In the genomic region with DNA sequence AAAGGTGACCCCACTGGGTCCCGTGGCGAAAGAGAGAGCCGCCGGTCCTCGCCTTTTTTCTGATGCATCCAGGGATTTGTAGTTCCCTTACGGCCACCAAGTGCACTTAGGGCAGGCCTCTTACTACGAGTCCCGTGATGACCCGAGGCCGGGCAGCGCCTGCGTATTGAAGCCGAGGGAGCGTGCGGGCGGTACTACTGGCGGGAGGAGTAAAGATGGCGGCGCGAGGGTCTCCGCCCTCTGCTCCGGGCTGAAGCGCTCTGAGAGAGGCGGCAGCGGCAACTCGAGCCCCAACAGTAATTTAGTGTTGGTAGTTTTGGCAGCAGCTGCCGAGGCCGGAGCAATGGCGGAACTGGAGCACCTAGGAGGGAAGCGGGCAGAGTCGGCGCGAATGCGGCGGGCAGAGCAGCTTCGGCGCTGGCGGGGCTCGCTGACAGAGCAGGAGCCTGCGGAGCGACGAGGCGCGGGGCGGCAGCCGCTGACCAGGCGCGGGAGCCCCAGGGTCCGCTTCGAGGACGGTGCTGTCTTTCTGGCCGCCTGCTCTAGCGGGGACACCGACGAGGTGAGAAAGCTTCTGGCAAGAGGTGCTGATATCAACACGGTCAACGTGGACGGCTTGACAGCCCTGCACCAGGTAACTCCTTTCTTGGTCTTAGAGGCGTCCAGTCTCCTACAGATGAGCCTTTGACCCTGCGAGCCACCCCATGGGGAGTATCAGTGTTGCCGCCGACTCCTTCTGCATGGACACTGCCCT, we compare ENCODE assay signal across 8 cellular contexts. TPM values are rescaled to one million over a fixed set of nuclear protein-coding genes. Genes with fewer than 3 reads are reported as not detected.
DNase-seq lines count a peak whose midpoint lies in the region; ATAC-seq and TF ChIP-seq lines count a peak whose summit lies in the region.

A gene with protein sequence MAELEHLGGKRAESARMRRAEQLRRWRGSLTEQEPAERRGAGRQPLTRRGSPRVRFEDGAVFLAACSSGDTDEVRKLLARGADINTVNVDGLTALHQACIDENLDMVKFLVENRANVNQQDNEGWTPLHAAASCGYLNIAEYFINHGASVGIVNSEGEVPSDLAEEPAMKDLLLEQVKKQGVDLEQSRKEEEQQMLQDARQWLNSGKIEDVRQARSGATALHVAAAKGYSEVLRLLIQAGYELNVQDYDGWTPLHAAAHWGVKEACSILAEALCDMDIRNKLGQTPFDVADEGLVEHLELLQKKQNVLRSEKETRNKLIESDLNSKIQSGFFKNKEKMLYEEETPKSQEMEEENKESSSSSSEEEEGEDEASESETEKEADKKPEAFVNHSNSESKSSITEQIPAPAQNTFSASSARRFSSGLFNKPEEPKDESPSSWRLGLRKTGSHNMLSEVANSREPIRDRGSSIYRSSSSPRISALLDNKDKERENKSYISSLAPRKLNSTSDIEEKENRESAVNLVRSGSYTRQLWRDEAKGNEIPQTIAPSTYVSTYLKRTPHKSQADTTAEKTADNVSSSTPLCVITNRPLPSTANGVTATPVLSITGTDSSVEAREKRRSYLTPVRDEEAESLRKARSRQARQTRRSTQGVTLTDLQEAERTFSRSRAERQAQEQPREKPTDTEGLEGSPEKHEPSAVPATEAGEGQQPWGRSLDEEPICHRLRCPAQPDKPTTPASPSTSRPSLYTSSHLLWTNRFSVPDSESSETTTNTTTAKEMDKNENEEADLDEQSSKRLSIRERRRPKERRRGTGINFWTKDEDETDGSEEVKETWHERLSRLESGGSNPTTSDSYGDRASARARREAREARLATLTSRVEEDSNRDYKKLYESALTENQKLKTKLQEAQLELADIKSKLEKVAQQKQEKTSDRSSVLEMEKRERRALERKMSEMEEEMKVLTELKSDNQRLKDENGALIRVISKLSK (plus strand): TSS at position 191 of the 754 bp plus-strand sequence. CDS start 153 bp downstream, at position 344.

- no peaks in the 10 kb centered on the region for H3K9me3 ChIP-seq in DND-41 (ENCODE audit: insufficient read depth, low read length, severe bottlenecking)
- no peaks in the 10 kb centered on the region for H3K9me3 ChIP-seq in GM23248 (ENCODE audit: low read depth)
- H3K9me3 ChIP-seq in naive thymus-derived CD4-positive, alpha-beta T cell (ENCODE audit: control insufficient read depth in 2 of 3, low read length in 3 of 3) = no peaks in the 10 kb centered on the region

- CTCF ChIA-PET in naive thymus-derived CD4-positive, alpha-beta T cell (lab: Charles Lee) = no interaction called here

- peak within 1 kb of the TSS; percentile 74 to 86 for H3K4me3 ChIP-seq in DND-41 (ENCODE audit: low read depth in 1 of 2, low read length in 2 of 2)
- H3K4me3 ChIP-seq in GM23248 = peak within 1 kb of the TSS; percentile 93
- peak within 1 kb of the TSS; percentile 82 for H3K4me3 ChIP-seq in naive thymus-derived CD4-positive, alpha-beta T cell (ENCODE audit: low read length)

- peaks cover 42% of the 10 kb centered on the region for H3K79me2 ChIP-seq in DND-41 (ENCODE audit: insufficient read depth, low read length)
- H3K79me2 ChIP-seq in GM23248 (ENCODE audit: insufficient read depth) = peaks cover 49% of the 10 kb centered on the region

- DNase-seq in DND-41 (peak; percentile 97), GM23248 (peak; percentile 100), Kasumi-1 (lab: John Stamatoyannopoulos, UW) (peak; percentile 99), RPMI7951 (ENCODE audit: low read depth) (peak; percentile 98), fibroblast of gingiva (ENCODE audit: low read depth) (peak; percentile 99)
- DNase-seq in activated T-helper 1 cell treated with anti-CD3 and anti-CD28 coated beads, Interleukin-12 subunit alpha, Interleukin-12 subunit beta, Interleukin-2, Interleukin-4 antibody, amounts not matched to agents 30 ng/mL and 10 ng/mL and 1 ng/mL, durations not matched to agents 14 hours and 24 hours and 36 hours (ENCODE audit: low spot score) = peak; percentile 96
- peak; percentile 83 to 95 (median 92) for DNase-seq in naive thymus-derived CD4-positive, alpha-beta T cell
- DNase-seq in stimulated activated naive B cell treated with anti-CD40 and anti-IgM and Interleukin-4, amounts not matched to agents 10 μg/mL and 1 μg/mL and 100 μg/mL, for 72 hours = peak; percentile 97

- no peaks in the 10 kb centered on the region for H3K9me3 Mint-ChIP-seq in activated T-helper 1 cell treated with anti-CD3 and anti-CD28 coated beads, Interleukin-12 subunit alpha, Interleukin-12 subunit beta, Interleukin-2, Interleukin-4 antibody, amounts not matched to agents 30 ng/mL and 10 ng/mL and 1 ng/mL, durations not matched to agents 14 hours and 24 hours and 36 hours
- peaks cover 0 to 2% (median 0%) of the 10 kb centered on the region in 11 donors for H3K9me3 Mint-ChIP-seq in naive thymus-derived CD4-positive, alpha-beta T cell
- H3K9me3 Mint-ChIP-seq in stimulated activated naive B cell treated with anti-CD40 and anti-IgM and Interleukin-4, amounts not matched to agents 10 μg/mL and 1 μg/mL and 100 μg/mL, for 72 hours = no peaks in the 10 kb centered on the region

- peaks cover 34% of the 10 kb centered on the region for H3K4me1 Mint-ChIP-seq in activated T-helper 1 cell treated with anti-CD3 and anti-CD28 coated beads, Interleukin-12 subunit alpha, Interleukin-12 subunit beta, Interleukin-2, Interleukin-4 antibody, amounts not matched to agents 30 ng/mL and 10 ng/mL and 1 ng/mL, durations not matched to agents 14 hours and 24 hours and 36 hours (ENCODE audit: low read depth)
- H3K4me1 Mint-ChIP-seq in naive thymus-derived CD4-positive, alpha-beta T cell = peaks cover 22 to 40% (median 34%) of the 10 kb centered on the region in 7 donors
- peaks cover 12 to 28% of the 10 kb centered on the region in 2 donors for H3K4me1 Mint-ChIP-seq in stimulated activated naive B cell treated with anti-CD40 and anti-IgM and Interleukin-4, amounts not matched to agents 10 μg/mL and 1 μg/mL and 100 μg/mL, for 72 hours

- peak within 1 kb of the TSS; percentile 90 for H3K4me3 Mint-ChIP-seq in activated T-helper 1 cell treated with anti-CD3 and anti-CD28 coated beads, Interleukin-12 subunit alpha, Interleukin-12 subunit beta, Interleukin-2, Interleukin-4 antibody, amounts not matched to agents 30 ng/mL and 10 ng/mL and 1 ng/mL, durations not matched to agents 14 hours and 24 hours and 36 hours
- peak within 1 kb of the TSS; percentile 87 to 97 (median 93) for H3K4me3 Mint-ChIP-seq in naive thymus-derived CD4-positive, alpha-beta T cell
- H3K4me3 Mint-ChIP-seq in stimulated activated naive B cell treated with anti-CD40 and anti-IgM and Interleukin-4, amounts not matched to agents 10 μg/mL and 1 μg/mL and 100 μg/mL, for 72 hours = peak within 1 kb of the TSS; percentile 99

- H3K4me1 ChIP-seq in DND-41 (ENCODE audit: insufficient read depth, low read length) (peaks cover 25% of the 10 kb centered on the region), GM23248 (ENCODE audit: insufficient read depth) (peaks cover 9% of the 10 kb centered on the region)
- H3K4me1 ChIP-seq in naive thymus-derived CD4-positive, alpha-beta T cell (ENCODE audit: control insufficient read depth in 2 of 2, insufficient read depth in 2 of 2, low read length in 2 of 2) = peaks cover 3 to 16% of the 10 kb centered on the region in 2 donors

- no peaks in the 10 kb centered on the region for H3K27me3 Mint-ChIP-seq in activated T-helper 1 cell treated with anti-CD3 and anti-CD28 coated beads, Interleukin-12 subunit alpha, Interleukin-12 subunit beta, Interleukin-2, Interleukin-4 antibody, amounts not matched to agents 30 ng/mL and 10 ng/mL and 1 ng/mL, durations not matched to agents 14 hours and 24 hours and 36 hours (ENCODE audit: insufficient read depth)
- no peaks in the 10 kb centered on the region for H3K27me3 Mint-ChIP-seq in naive thymus-derived CD4-positive, alpha-beta T cell
- H3K27me3 Mint-ChIP-seq in stimulated activated naive B cell treated with anti-CD40 and anti-IgM and Interleukin-4, amounts not matched to agents 10 μg/mL and 1 μg/mL and 100 μg/mL, for 72 hours = no peaks in the 10 kb centered on the region

- H3K27ac ChIP-seq in DND-41 (ENCODE audit: low read length) (peak within 1 kb of the TSS; percentile 73), GM23248 (peak within 1 kb of the TSS; percentile 89)
- H3K27ac ChIP-seq in naive thymus-derived CD4-positive, alpha-beta T cell (ENCODE audit: low read depth, low read length) = peak within 1 kb of the TSS; percentile 73

- peak within 1 kb of the TSS; percentile 66 for H3K9ac ChIP-seq in DND-41 (ENCODE audit: low read depth, low read length)
- H3K9ac ChIP-seq in GM23248 = peak within 1 kb of the TSS; percentile 95

- POLR2A ChIA-PET in naive thymus-derived CD4-positive, alpha-beta T cell (lab: Charles Lee) = no interaction called here

- no peaks in the 10 kb centered on the region for H3F3A ChIP-seq in GM23248 (ENCODE audit: insufficient read depth)

- peak; percentile 98 for ATAC-seq in DND-41 (ENCODE audit: insufficient read depth, low read depth)
- ATAC-seq in naive thymus-derived CD4-positive, alpha-beta T cell = peak; percentile 98
- peak; percentile 98 for ATAC-seq in stimulated activated naive B cell treated with anti-CD40 and anti-IgM and Interleukin-4, amounts not matched to agents 10 μg/mL and 1 μg/mL and 100 μg/mL, for 72 hours (replicated peaks)

- H3K27me3 ChIP-seq in DND-41 (ENCODE audit: insufficient read depth, low read length, poor library complexity) (no peaks in the 10 kb centered on the region), GM23248 (replicated peaks; ENCODE audit: insufficient read depth) (no peaks in the 10 kb centered on the region)
- H3K27me3 ChIP-seq in naive thymus-derived CD4-positive, alpha-beta T cell (ENCODE audit: control insufficient read depth in 2 of 2, insufficient read depth in 2 of 2, low read length in 2 of 2) = no peaks in the 10 kb centered on the region

- intact Hi-C loops in activated T-helper 1 cell treated with anti-CD3 and anti-CD28 coated beads, Interleukin-12 subunit alpha, Interleukin-12 subunit beta, Interleukin-2, Interleukin-4 antibody, amounts not matched to agents 30 ng/mL and 10 ng/mL and 1 ng/mL, durations not matched to agents 14 hours and 24 hours and 36 hours (cut with micrococcal nuclease) = loop anchor here (1.0 to 10.0 kb wide), 7 partner anchors 32 to 1446 kb away; a partner anchor contains a TSS
- intact Hi-C loops in naive thymus-derived CD4-positive, alpha-beta T cell (cut with micrococcal nuclease) = loop anchor here (1.0 to 10.0 kb wide), 14 partner anchors 7 to 659 kb away; a partner anchor contains a TSS

- in situ Hi-C loops in GM23248 (cut with MboI) = no loop called here

- H3K4me2 ChIP-seq in DND-41 (ENCODE audit: insufficient read depth, low read length) (peak within 1 kb of the TSS; percentile 82), GM23248 (ENCODE audit: unreplicated experiment) (peak within 1 kb of the TSS; percentile 95)

- no peaks in the 10 kb centered on the region for H4K20me1 ChIP-seq in DND-41 (ENCODE audit: insufficient read depth, low read length)
- no peaks in the 10 kb centered on the region for H4K20me1 ChIP-seq in GM23248 (ENCODE audit: insufficient read depth)

- H2AFZ ChIP-seq in DND-41 (ENCODE audit: low read depth, low read length) (peak within 1 kb of the TSS; percentile 91), GM23248 (peak within 1 kb of the TSS; percentile 88)

- peak within 1 kb of the TSS; percentile 90 for H3K27ac Mint-ChIP-seq in activated T-helper 1 cell treated with anti-CD3 and anti-CD28 coated beads, Interleukin-12 subunit alpha, Interleukin-12 subunit beta, Interleukin-2, Interleukin-4 antibody, amounts not matched to agents 30 ng/mL and 10 ng/mL and 1 ng/mL, durations not matched to agents 14 hours and 24 hours and 36 hours
- H3K27ac Mint-ChIP-seq in naive thymus-derived CD4-positive, alpha-beta T cell = peak within 1 kb of the TSS; percentile 64 to 97 (median 86)
- peak within 1 kb of the TSS; percentile 98 for H3K27ac Mint-ChIP-seq in stimulated activated naive B cell treated with anti-CD40 and anti-IgM and Interleukin-4, amounts not matched to agents 10 μg/mL and 1 μg/mL and 100 μg/mL, for 72 hours

- H3K36me3 ChIP-seq in DND-41 (ENCODE audit: insufficient read depth, low read length) (no peaks in the 10 kb centered on the region), GM23248 (ENCODE audit: low read depth) (no peaks in the 10 kb centered on the region)
- H3K36me3 ChIP-seq in naive thymus-derived CD4-positive, alpha-beta T cell (ENCODE audit: control insufficient read depth in 2 of 3, insufficient read depth in 3 of 3, low read length in 3 of 3) = peaks cover 0 to 6% (median 0%) of the 10 kb centered on the region in 3 experiments

- 1% methylated on average over 62 of the region's 62 CpGs for WGBS in GM23248 (ENCODE audit: low coverage in 1 of 2, low lambda C conversion rate in 2 of 2, missing lambda C conversion rate in 2 of 2), 2 experiments

- no peaks in the 10 kb centered on the region for H3K9me2 ChIP-seq in GM23248 (ENCODE audit: insufficient read depth)

- H3K36me3 Mint-ChIP-seq in activated T-helper 1 cell treated with anti-CD3 and anti-CD28 coated beads, Interleukin-12 subunit alpha, Interleukin-12 subunit beta, Interleukin-2, Interleukin-4 antibody, amounts not matched to agents 30 ng/mL and 10 ng/mL and 1 ng/mL, durations not matched to agents 14 hours and 24 hours and 36 hours (ENCODE audit: low read depth) = no peaks in the 10 kb centered on the region
- peaks cover 0 to 2% (median 0%) of the 10 kb centered on the region in 5 donors for H3K36me3 Mint-ChIP-seq in naive thymus-derived CD4-positive, alpha-beta T cell
- H3K36me3 Mint-ChIP-seq in stimulated activated naive B cell treated with anti-CD40 and anti-IgM and Interleukin-4, amounts not matched to agents 10 μg/mL and 1 μg/mL and 100 μg/mL, for 72 hours = no peaks in the 10 kb centered on the region

- TF ChIP-seq CTCF in DND-41 (IDR thresholded peaks at IDR 0.05; ENCODE audit: borderline replicate concordance, extremely low read depth, low read length, poor library complexity, severe bottlenecking) = no peak

RNA-seq across cellular contexts. Expression of the gene that starts here (rescaled TPM):
- total RNA-seq in GM23248 (2014; rRNA removed; shearing (Covaris generic)) = 2.3 and 14.6 TPM in 2 replicates
- 2.5 and 3.6 TPM in 2 replicates for polyA plus RNA-seq in GM23248 (2016; fragmentation: Nextera tagmentation; extraction: Ambion mirVana)
- total RNA-seq in RPMI7951 (2014; rRNA removed; shearing (Covaris generic)) = 11.2 and 18.2 TPM in 2 replicates
- 11.1 and 15.8 TPM in 2 replicates for total RNA-seq in activated T-helper 1 cell treated with anti-CD3 and anti-CD28 coated beads, Interleukin-12 subunit alpha, Interleukin-12 subunit beta, Interleukin-2, Interleukin-4 antibody, amounts not matched to agents 30 ng/mL and 10 ng/mL and 1 ng/mL, durations not matched to agents 14 hours and 24 hours and 36 hours
- 10 to 100 TPM; 23.6 to 38.1 (median 31.0) TPM for total RNA-seq in naive thymus-derived CD4-positive, alpha-beta T cell
- polyA plus RNA-seq in naive thymus-derived CD4-positive, alpha-beta T cell = 1 to 10 TPM; 5.2 to 6.7 TPM

Comparison
In these comparisons a context has a peak if more than half of its experiments do, and no peak if none do; other contexts are left out.
1. Peak in every context shown above with its lines: DNase-seq, ATAC-seq, H3K4me3 ChIP-seq and H3K27ac ChIP-seq.